In the genomic region with DNA sequence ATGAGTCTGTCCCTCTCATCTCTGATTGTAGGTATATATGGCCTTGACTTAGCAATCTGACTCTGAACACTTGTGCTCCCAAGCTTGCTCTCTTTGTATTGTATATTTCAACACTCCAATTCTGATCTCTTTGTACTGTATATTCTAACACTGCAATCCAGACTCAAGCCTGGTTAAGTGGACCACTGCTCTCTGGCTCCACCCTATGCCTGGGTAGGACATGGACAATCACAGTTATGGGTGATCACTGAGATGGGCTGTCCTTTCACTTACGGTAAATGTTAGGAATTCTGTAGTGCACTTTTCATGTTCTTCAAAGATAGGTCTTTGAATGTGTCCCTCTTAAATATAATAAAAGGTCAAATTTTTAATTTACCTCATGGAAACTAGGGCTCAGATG, we compare ENCODE assay signal across 14 cellular contexts.
"Had no signal": no experiment of that assay in that cellular context is flagged by ENCODE, and none has a peak within 500 bp of the region (broad histone marks: within the 10 kb centered on the region; RNA-seq: fewer than 3 reads in every experiment).

No MANE protein-coding gene starts in this region.

- H3K4me1 ChIP-seq: ascending aorta, esophagus muscularis mucosa, left lung, thyroid gland, vagina had no signal

- H3K9me3 ChIP-seq: ascending aorta, esophagus muscularis mucosa, left lung, thyroid gland, vagina had no signal

- DNase-seq: activated CD4-positive, alpha-beta T cell treated with anti-CD3 and anti-CD28 coated beads, Interleukin-2, amount 50 U/mL, for 48 hours; activated CD8-positive, alpha-beta memory T cell treated with anti-CD3 and anti-CD28 coated beads, Interleukin-2, amount 10 ng/mL, durations not matched to agents 7 days and 5 days; activated naive CD8-positive, alpha-beta T cell treated with anti-CD3 and anti-CD28 coated beads, Interleukin-2, amount 50 U/mL, for 24 hours; activated T-cell treated with anti-CD3 and anti-CD28 coated beads, Interleukin-2, amount 50 U/mL, for 4 hours; left lung; occipital lobe; right cardiac atrium; thyroid gland had no signal

- H3K4me3 ChIP-seq: ascending aorta, esophagus muscularis mucosa, left lung, smooth muscle cell, thyroid gland, vagina had no signal

- H3K27ac ChIP-seq: ascending aorta, esophagus muscularis mucosa, left lung, thyroid gland, vagina had no signal

- H3K36me3 ChIP-seq: ascending aorta, esophagus muscularis mucosa, left lung, thyroid gland, vagina had no signal

- H3K27me3 ChIP-seq: ascending aorta, esophagus muscularis mucosa, left lung, thyroid gland, vagina had no signal

- ATAC-seq: activated CD4-positive, CD25-positive, alpha-beta regulatory T cell treated with anti-CD3 and anti-CD28 coated beads, Interleukin-2, amount 50 U/mL, for 24 hours; activated CD8-positive, alpha-beta memory T cell treated with anti-CD3 and anti-CD28 coated beads, Interleukin-2, amount 10 ng/mL, durations not matched to agents 7 days and 5 days; activated naive CD8-positive, alpha-beta T cell treated with anti-CD3 and anti-CD28 coated beads, Interleukin-2, amount 50 U/mL, for 24 hours; activated T-cell treated with anti-CD3 and anti-CD28 coated beads, Interleukin-2, amount 50 U/mL, for 4 hours; left lung; natural killer cell treated with Interleukin-12 subunit alpha and Interleukin-12 subunit beta and Interleukin-15 and Interleukin-18, amount 100 ng/mL, for 72 hours; right cardiac atrium had no signal
